In the genomic region with DNA sequence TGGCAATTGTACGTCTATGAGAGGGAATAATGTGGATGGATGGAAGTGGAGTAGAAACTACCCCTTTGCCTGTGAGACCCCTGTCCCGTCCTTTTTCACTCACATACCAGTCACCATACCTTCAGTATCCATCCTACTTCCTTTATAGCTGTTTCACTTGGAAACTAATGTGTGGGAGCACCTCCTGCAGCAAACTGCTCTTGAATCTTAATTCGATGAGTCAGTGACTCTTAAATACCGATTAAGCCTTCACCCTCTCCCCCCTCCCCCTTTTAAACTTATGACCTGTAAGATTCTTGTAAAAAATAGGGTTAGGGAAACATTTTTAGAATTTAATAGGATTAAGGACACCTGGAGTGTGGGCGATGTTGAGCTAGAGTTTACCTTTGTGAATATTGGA, we compare ENCODE assay signal across 8 cellular contexts. TPM values are rescaled to one million over a fixed set of nuclear protein-coding genes. Genes with fewer than 3 reads are reported as not detected.
DNase-seq lines count a peak whose midpoint lies in the region; ATAC-seq and TF ChIP-seq lines count a peak whose summit lies in the region.

No MANE protein-coding gene starts in this region.

- peak; percentile 53 for ATAC-seq in activated T-helper 17 cell treated with anti-CD3 and anti-CD28 coated beads, Interleukin-2, amount 50 U/mL, for 72 hours (replicated peaks)
- ATAC-seq in gastroesophageal sphincter (no peak), HG02642 (IDR thresholded peaks at IDR 0.05; ENCODE audit: poor library complexity, unreplicated experiment) (no peak), GM18909 (IDR thresholded peaks at IDR 0.05; ENCODE audit: poor library complexity, unreplicated experiment) (no peak)

- no peak for TF ChIP-seq CTCF in BE2C (IDR thresholded peaks at IDR 0.05; ENCODE audit: low read depth, low read length)
- no peak for TF ChIP-seq CTCF in gastroesophageal sphincter (IDR thresholded peaks at IDR 0.05)

- no peaks in the 10 kb centered on the region for H3K9me3 Mint-ChIP-seq in activated T-helper 17 cell treated with anti-CD3 and anti-CD28 coated beads, Interleukin-2, amount 50 U/mL, for 72 hours

- H3K36me3 ChIP-seq in BE2C = no peaks in the 10 kb centered on the region
- H3K36me3 ChIP-seq in gastroesophageal sphincter = no peaks in the 10 kb centered on the region
- no peaks in the 10 kb centered on the region for H3K36me3 ChIP-seq in rectal smooth muscle tissue (ENCODE audit: control insufficient read depth, insufficient read depth, low read length)

- H3K27ac ChIP-seq in gastroesophageal sphincter (peak overlapping the region; percentile 90 to 100 (median 98)), rectal smooth muscle tissue (ENCODE audit: low read depth, low read length) (peak overlapping the region; percentile 96)

- peak overlapping the region; percentile 62 for H3K27ac Mint-ChIP-seq in activated T-helper 17 cell treated with anti-CD3 and anti-CD28 coated beads, Interleukin-2, amount 50 U/mL, for 72 hours

- TF ChIP-seq POLR2A in gastroesophageal sphincter (IDR thresholded peaks at IDR 0.05) = no peak

- H3K4me1 Mint-ChIP-seq in activated T-helper 17 cell treated with anti-CD3 and anti-CD28 coated beads, Interleukin-2, amount 50 U/mL, for 72 hours = peaks cover 25% of the 10 kb centered on the region

- DNase-seq in BE2C = peak; percentile 11
- DNase-seq in HT1080 (ENCODE audit: low read depth) = peak; percentile 72
- DNase-seq in HuH-7.5 (ENCODE audit: low spot score) = no peak

- H3K4me3 Mint-ChIP-seq in activated T-helper 17 cell treated with anti-CD3 and anti-CD28 coated beads, Interleukin-2, amount 50 U/mL, for 72 hours = peak overlapping the region; percentile 86

- H3K27me3 ChIP-seq in BE2C = no peaks in the 10 kb centered on the region
- no peaks in the 10 kb centered on the region for H3K27me3 ChIP-seq in gastroesophageal sphincter
- no peaks in the 10 kb centered on the region for H3K27me3 ChIP-seq in rectal smooth muscle tissue (ENCODE audit: control insufficient read depth, insufficient read depth, low read length)

- H3K27me3 Mint-ChIP-seq in activated T-helper 17 cell treated with anti-CD3 and anti-CD28 coated beads, Interleukin-2, amount 50 U/mL, for 72 hours = peaks cover 33% of the 10 kb centered on the region

- 0 to 1% methylated on average over 5 of the region's 5 CpGs for WGBS in gastroesophageal sphincter (ENCODE audit: low coverage in 1 of 2), 2 donors

- H3K9ac ChIP-seq in rectal smooth muscle tissue (ENCODE audit: low read length) = peak overlapping the region; percentile 27

- H3K4me1 ChIP-seq in BE2C (peaks cover 4% of the 10 kb centered on the region), gastroesophageal sphincter (peaks cover 0 to 60% (median 0%) of the 10 kb centered on the region in 3 donors), rectal smooth muscle tissue (ENCODE audit: control insufficient read depth, insufficient read depth, low read length) (peaks cover 6% of the 10 kb centered on the region)

- no peak for TF ChIP-seq EP300 in gastroesophageal sphincter (IDR thresholded peaks at IDR 0.05)

- H3K36me3 Mint-ChIP-seq in activated T-helper 17 cell treated with anti-CD3 and anti-CD28 coated beads, Interleukin-2, amount 50 U/mL, for 72 hours (ENCODE audit: low read depth) = no peaks in the 10 kb centered on the region

- H3K4me3 ChIP-seq in BE2C (ENCODE audit: low read depth, low read length) = peak overlapping the region; percentile 62
- peak overlapping the region; percentile 75 to 89 for H3K4me3 ChIP-seq in gastroesophageal sphincter
- peak overlapping the region; percentile 84 for H3K4me3 ChIP-seq in rectal smooth muscle tissue (ENCODE audit: low read length)

- H3K9me3 ChIP-seq in BE2C (no peaks in the 10 kb centered on the region), gastroesophageal sphincter (no peaks in the 10 kb centered on the region)

RNA-seq across cellular contexts. Expression of a gene that starts 0.8 kb away (rescaled TPM):
- polyA plus RNA-seq in BE2C (2012; ENCODE audit: insufficient read depth, insufficient read length, low read depth) = 7.4 TPM
- 26.3 and 27.4 TPM in 2 replicates for total RNA-seq in HT1080 (2014; rRNA removed; shearing (Covaris generic))
- polyA plus RNA-seq in HT1080 (2015; cell fraction: cytosol; rRNA removed) = 17.0 and 22.9 TPM in 2 replicates
- polyA plus RNA-seq in HT1080 (2015; cell fraction: nucleus; rRNA removed) = 16.0 and 18.5 TPM in 2 replicates
- under 1 TPM; 0.09 to 0.19 TPM for total RNA-seq in activated T-helper 17 cell treated with anti-CD3 and anti-CD28 coated beads, Interleukin-2, amount 50 U/mL, for 72 hours
- 10 to 100 TPM; 11.8 to 30.0 (median 19.7) TPM for total RNA-seq in gastroesophageal sphincter

Comparison
In these comparisons a context has a peak if more than half of its experiments do, and no peak if none do; other contexts are left out.
1. RNA of a gene that starts 0.8 kb away (total RNA-seq): 26.3 to 27.4 TPM in HT1080 and 11.8 to 30.0 TPM in gastroesophageal sphincter; 0.09 to 0.19 TPM in activated T-helper 17 cell treated with anti-CD3 and anti-CD28 coated beads, Interleukin-2, amount 50 U/mL, for 72 hours; every median in the first group is over 10 times any median in the second.
2. Peak in every context shown above with its lines, with median percentiles within 50 percentile points of each other: H3K4me3 ChIP-seq.